In the genomic region with DNA sequence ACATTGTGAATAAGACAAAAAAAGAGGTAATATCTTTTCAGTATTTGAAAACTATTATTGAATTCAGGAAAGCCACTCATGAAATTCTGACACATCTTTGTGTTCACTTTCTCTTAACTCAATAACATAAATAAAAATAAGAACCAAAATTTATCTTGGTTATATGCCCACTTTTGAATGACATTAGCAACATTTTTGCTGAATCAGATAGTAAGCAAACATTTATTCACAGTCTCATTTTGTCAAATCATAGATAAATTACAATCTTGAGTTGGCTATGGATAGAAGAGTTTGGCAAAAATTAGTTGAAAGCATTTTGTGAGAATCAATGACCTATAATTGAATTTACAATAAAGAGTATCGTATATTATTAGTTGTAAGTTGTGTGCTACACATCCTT, we compare ENCODE assay signal across 6 cellular contexts.
"Had no signal": no experiment of that assay in that cellular context is flagged by ENCODE, and none has a peak within 500 bp of the region (broad histone marks: within the 10 kb centered on the region; RNA-seq: fewer than 3 reads in every experiment).

No MANE protein-coding gene starts in this region.

- H3K9ac ChIP-seq: KMS-11 had no signal

- H3K27ac ChIP-seq: HL-60, KMS-11 had no signal

- DNase-seq: IMR-90, KBM-7, KG1 had no signal

- H3K4me3 ChIP-seq: K562 had no signal

- H3K4me2 ChIP-seq: KMS-11 had no signal

- FAIRE-seq: K562 had no signal

- ATAC-seq: K562 had no signal
